In the genomic region with DNA sequence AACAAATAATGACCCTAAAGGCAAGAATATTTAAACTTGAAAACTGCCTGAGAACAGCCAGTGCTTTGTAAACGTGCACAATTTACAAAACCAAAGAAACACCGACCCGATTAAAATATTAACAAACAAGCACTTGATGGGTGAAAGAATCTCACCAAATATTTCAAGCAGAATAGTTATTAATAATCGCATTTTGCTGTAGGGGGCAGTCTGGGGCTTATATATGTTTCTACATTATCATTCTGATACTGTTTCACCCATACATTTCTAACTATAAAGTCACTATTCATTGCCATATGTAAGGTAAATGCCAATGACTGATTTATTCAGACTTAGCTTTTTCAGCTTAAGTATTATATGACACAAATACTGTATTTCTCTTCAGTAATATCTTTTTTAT, we compare ENCODE assay signal across 1 cellular context.
TF ChIP-seq lines count a peak whose summit lies in the region.

No MANE protein-coding gene starts in this region.

TF ChIP-seq in liver, 16 proteins besides CTCF, POLR2A, EP300 and RAD21 (continued from another document):
- TF ChIP-seq, protein P1, sequence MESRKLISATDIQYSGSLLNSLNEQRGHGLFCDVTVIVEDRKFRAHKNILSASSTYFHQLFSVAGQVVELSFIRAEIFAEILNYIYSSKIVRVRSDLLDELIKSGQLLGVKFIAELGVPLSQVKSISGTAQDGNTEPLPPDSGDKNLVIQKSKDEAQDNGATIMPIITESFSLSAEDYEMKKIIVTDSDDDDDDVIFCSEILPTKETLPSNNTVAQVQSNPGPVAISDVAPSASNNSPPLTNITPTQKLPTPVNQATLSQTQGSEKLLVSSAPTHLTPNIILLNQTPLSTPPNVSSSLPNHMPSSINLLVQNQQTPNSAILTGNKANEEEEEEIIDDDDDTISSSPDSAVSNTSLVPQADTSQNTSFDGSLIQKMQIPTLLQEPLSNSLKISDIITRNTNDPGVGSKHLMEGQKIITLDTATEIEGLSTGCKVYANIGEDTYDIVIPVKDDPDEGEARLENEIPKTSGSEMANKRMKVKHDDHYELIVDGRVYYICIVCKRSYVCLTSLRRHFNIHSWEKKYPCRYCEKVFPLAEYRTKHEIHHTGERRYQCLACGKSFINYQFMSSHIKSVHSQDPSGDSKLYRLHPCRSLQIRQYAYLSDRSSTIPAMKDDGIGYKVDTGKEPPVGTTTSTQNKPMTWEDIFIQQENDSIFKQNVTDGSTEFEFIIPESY (IDR thresholded peaks at IDR 0.05) = no peak
- TF ChIP-seq JUND (IDR thresholded peaks at IDR 0.05) (no peak), SP1 (IDR thresholded peaks at IDR 0.05) (no peak), TAF1 (conservative IDR thresholded peaks at IDR 0.05) (no peak), NR2F2 (IDR thresholded peaks at IDR 0.05) (no peak), FOXA2 (IDR thresholded peaks at IDR 0.05) (no peak), EGR1 (IDR thresholded peaks at IDR 0.05; ENCODE audit: low read depth in 2 of 2) (no peak), GABPA (IDR thresholded peaks at IDR 0.05 in 1 of 2, conservative IDR thresholded peaks at IDR 0.05 in 1 of 2) (no peak), FOXA1 (IDR thresholded peaks at IDR 0.05) (no peak), HNF4A (conservative IDR thresholded peaks at IDR 0.05) (no peak), RXRA (IDR thresholded peaks at IDR 0.05) (no peak), YY1 (IDR thresholded peaks at IDR 0.05) (no peak)
- TF ChIP-seq, protein P2, sequence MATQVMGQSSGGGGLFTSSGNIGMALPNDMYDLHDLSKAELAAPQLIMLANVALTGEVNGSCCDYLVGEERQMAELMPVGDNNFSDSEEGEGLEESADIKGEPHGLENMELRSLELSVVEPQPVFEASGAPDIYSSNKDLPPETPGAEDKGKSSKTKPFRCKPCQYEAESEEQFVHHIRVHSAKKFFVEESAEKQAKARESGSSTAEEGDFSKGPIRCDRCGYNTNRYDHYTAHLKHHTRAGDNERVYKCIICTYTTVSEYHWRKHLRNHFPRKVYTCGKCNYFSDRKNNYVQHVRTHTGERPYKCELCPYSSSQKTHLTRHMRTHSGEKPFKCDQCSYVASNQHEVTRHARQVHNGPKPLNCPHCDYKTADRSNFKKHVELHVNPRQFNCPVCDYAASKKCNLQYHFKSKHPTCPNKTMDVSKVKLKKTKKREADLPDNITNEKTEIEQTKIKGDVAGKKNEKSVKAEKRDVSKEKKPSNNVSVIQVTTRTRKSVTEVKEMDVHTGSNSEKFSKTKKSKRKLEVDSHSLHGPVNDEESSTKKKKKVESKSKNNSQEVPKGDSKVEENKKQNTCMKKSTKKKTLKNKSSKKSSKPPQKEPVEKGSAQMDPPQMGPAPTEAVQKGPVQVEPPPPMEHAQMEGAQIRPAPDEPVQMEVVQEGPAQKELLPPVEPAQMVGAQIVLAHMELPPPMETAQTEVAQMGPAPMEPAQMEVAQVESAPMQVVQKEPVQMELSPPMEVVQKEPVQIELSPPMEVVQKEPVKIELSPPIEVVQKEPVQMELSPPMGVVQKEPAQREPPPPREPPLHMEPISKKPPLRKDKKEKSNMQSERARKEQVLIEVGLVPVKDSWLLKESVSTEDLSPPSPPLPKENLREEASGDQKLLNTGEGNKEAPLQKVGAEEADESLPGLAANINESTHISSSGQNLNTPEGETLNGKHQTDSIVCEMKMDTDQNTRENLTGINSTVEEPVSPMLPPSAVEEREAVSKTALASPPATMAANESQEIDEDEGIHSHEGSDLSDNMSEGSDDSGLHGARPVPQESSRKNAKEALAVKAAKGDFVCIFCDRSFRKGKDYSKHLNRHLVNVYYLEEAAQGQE (IDR thresholded peaks at IDR 0.05) = no peak
